1 cellular context compared by ENCODE assay signal in genomic region chrX:23228454-23228853, GRCh38.
TF ChIP-seq lines count a peak whose summit lies in the region.

No MANE protein-coding gene starts in this region.

TF ChIP-seq in H1, 55 proteins besides CTCF, POLR2A, EP300 and RAD21:
- no peak for TF ChIP-seq TAF1 (IDR thresholded peaks at IDR 0.05; ENCODE audit: low read depth, low read length)
- TF ChIP-seq, protein P1, sequence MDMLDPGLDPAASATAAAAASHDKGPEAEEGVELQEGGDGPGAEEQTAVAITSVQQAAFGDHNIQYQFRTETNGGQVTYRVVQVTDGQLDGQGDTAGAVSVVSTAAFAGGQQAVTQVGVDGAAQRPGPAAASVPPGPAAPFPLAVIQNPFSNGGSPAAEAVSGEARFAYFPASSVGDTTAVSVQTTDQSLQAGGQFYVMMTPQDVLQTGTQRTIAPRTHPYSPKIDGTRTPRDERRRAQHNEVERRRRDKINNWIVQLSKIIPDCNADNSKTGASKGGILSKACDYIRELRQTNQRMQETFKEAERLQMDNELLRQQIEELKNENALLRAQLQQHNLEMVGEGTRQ (IDR thresholded peaks at IDR 0.05; ENCODE audit: low read length) = no peak
- no peak for TF ChIP-seq KDM1A (IDR thresholded peaks at IDR 0.05; ENCODE audit: borderline replicate concordance, low read length)
- no peak for TF ChIP-seq RXRA (IDR thresholded peaks at IDR 0.05; ENCODE audit: insufficient read depth, low read depth, low read length)
- TF ChIP-seq NRF1 (IDR thresholded peaks at IDR 0.05; ENCODE audit: low read depth, low read length) = no peak
- TF ChIP-seq JUND (IDR thresholded peaks at IDR 0.05; ENCODE audit: low read length) = no peak
